10 cellular contexts compared by ENCODE assay signal in genomic region chr15:100713163-100713867, GRCh38.
DNase-seq lines count a peak whose midpoint lies in the region; ATAC-seq and TF ChIP-seq lines count a peak whose summit lies in the region.
"Had no signal": no experiment of that assay in that cellular context is flagged by ENCODE, and none has a peak within 500 bp of the region (broad histone marks: within the 10 kb centered on the region; RNA-seq: fewer than 3 reads in every experiment).

No MANE protein-coding gene starts in this region.

- ATAC-seq in GM18505 (IDR thresholded peaks at IDR 0.05; ENCODE audit: unreplicated experiment): no peak
- no peak for ATAC-seq in GM21367 (IDR thresholded peaks at IDR 0.05; ENCODE audit: unreplicated experiment)

- H3K27me3 Mint-ChIP-seq in activated CD4-positive, alpha-beta memory T cell treated with anti-CD3 and anti-CD28 coated beads, Interleukin-2, amount 10 ng/mL, durations not matched to agents 7 days and 5 days: no peaks in the 10 kb centered on the region

- peaks cover 30% of the 10 kb centered on the region for H3K4me1 ChIP-seq in muscle layer of colon (ENCODE audit: insufficient read depth, low read length)
- H3K4me1 ChIP-seq in stomach: peaks cover 0 to 18% (median 2%) of the 10 kb centered on the region in 4 donors

- no peak overlapping the region for H3K4me3 ChIP-seq in epithelial cell of esophagus (ENCODE audit: low read length)
- H3K4me3 ChIP-seq in muscle layer of colon (ENCODE audit: low read depth in 1 of 2, low read length in 2 of 2): no peak overlapping the region
- no peak overlapping the region for H3K4me3 ChIP-seq in stomach
- H3K4me3 ChIP-seq: dorsolateral prefrontal cortex had no signal

- no peaks in the 10 kb centered on the region for H3K36me3 Mint-ChIP-seq in activated CD4-positive, alpha-beta memory T cell treated with anti-CD3 and anti-CD28 coated beads, Interleukin-2, amount 10 ng/mL, durations not matched to agents 7 days and 5 days (ENCODE audit: low read depth)

- no peak for TF ChIP-seq POLR2A in GM18505 (IDR thresholded peaks at IDR 0.05; ENCODE audit: borderline replicate concordance, extremely low read depth, insufficient read depth, insufficient read length)
- TF ChIP-seq POLR2A in stomach (IDR thresholded peaks at IDR 0.05): no peak

- TF ChIP-seq CTCF in epithelial cell of esophagus (IDR thresholded peaks at IDR 0.05; ENCODE audit: insufficient read depth, low read depth, low read length, missing control alignments) (no peak), stomach (IDR thresholded peaks at IDR 0.05) (no peak)

- intact Hi-C loops in stomach (cut with DNase I; ENCODE audit: low total_unique reads): no loop called here

- POLR2A ChIA-PET in activated CD4-positive, alpha-beta memory T cell treated with anti-CD3 and anti-CD28 coated beads, Interleukin-2, amount 10 ng/mL, durations not matched to agents 7 days and 5 days (lab: Charles Lee): no interaction called here

- no peaks in the 10 kb centered on the region for H3K27me3 ChIP-seq in muscle layer of colon (ENCODE audit: control insufficient read depth in 1 of 2, insufficient read depth in 2 of 2, low read length in 2 of 2)
- no peaks in the 10 kb centered on the region for H3K27me3 ChIP-seq in stomach
- H3K27me3 ChIP-seq: dorsolateral prefrontal cortex had no signal

- no peaks in the 10 kb centered on the region for H3K4me1 Mint-ChIP-seq in activated CD4-positive, alpha-beta memory T cell treated with anti-CD3 and anti-CD28 coated beads, Interleukin-2, amount 10 ng/mL, durations not matched to agents 7 days and 5 days
- H3K4me1 Mint-ChIP-seq: memory B cell had no signal

- peak overlapping the region; percentile 61 for H3K27ac ChIP-seq in muscle layer of colon (ENCODE audit: low read depth, low read length)
- peak overlapping the region in 2 of 5 donors; percentile 26 to 38 for H3K27ac ChIP-seq in stomach
- H3K27ac ChIP-seq: dorsolateral prefrontal cortex had no signal

- no peaks in the 10 kb centered on the region for H3K36me3 ChIP-seq in muscle layer of colon (ENCODE audit: insufficient read depth, low read length)
- no peaks in the 10 kb centered on the region for H3K36me3 ChIP-seq in stomach

- TF ChIP-seq EP300 in stomach (IDR thresholded peaks at IDR 0.05): no peak

- no peak overlapping the region for H3K9ac ChIP-seq in muscle layer of colon (ENCODE audit: low read length)

- peak; percentile 65 for DNase-seq in COLO668 (lab: John Stamatoyannopoulos, UW; ENCODE audit: unreplicated experiment)
- DNase-seq in NCI-H2196 (lab: John Stamatoyannopoulos, UW; ENCODE audit: unreplicated experiment): peak; percentile 36
- peak; percentile 100 for DNase-seq in epithelial cell of esophagus (ENCODE audit: low read depth)
- no peak for DNase-seq in activated CD4-positive, alpha-beta memory T cell treated with anti-CD3 and anti-CD28 coated beads, Interleukin-2, amount 10 ng/mL, durations not matched to agents 7 days and 5 days
- no peak for DNase-seq in stomach

- CTCF ChIA-PET in activated CD4-positive, alpha-beta memory T cell treated with anti-CD3 and anti-CD28 coated beads, Interleukin-2, amount 10 ng/mL, durations not matched to agents 7 days and 5 days (lab: Charles Lee): no interaction called here

- 65 to 79% (median 74%) methylated on average over 21 to 22 of the region's 22 CpGs for WGBS in stomach, 5 donors

- no peak overlapping the region for H3K4me3 Mint-ChIP-seq in activated CD4-positive, alpha-beta memory T cell treated with anti-CD3 and anti-CD28 coated beads, Interleukin-2, amount 10 ng/mL, durations not matched to agents 7 days and 5 days
- H3K4me3 Mint-ChIP-seq: memory B cell had no signal

- H3K9me3 Mint-ChIP-seq in activated CD4-positive, alpha-beta memory T cell treated with anti-CD3 and anti-CD28 coated beads, Interleukin-2, amount 10 ng/mL, durations not matched to agents 7 days and 5 days: peaks cover 8% of the 10 kb centered on the region

- H3K9me3 ChIP-seq in muscle layer of colon (ENCODE audit: low read length) (no peaks in the 10 kb centered on the region), stomach (no peaks in the 10 kb centered on the region)

- H3K27ac Mint-ChIP-seq in activated CD4-positive, alpha-beta memory T cell treated with anti-CD3 and anti-CD28 coated beads, Interleukin-2, amount 10 ng/mL, durations not matched to agents 7 days and 5 days: no peak overlapping the region
- H3K27ac Mint-ChIP-seq: memory B cell had no signal

Comparison
In these comparisons a context has a peak if more than half of its experiments do, and no peak if none do; other contexts are left out.
1. DNase-seq: peak in COLO668 (single experiment), NCI-H2196 (single experiment) and epithelial cell of esophagus (single experiment); none in activated CD4-positive, alpha-beta memory T cell treated with anti-CD3 and anti-CD28 coated beads, Interleukin-2, amount 10 ng/mL, durations not matched to agents 7 days and 5 days (single experiment) and stomach (single experiment).